20 cellular contexts compared by ENCODE assay signal in genomic region chr13:50697746-50698526, GRCh38.
DNase-seq lines count a peak whose midpoint lies in the region; ATAC-seq and TF ChIP-seq lines count a peak whose summit lies in the region.
"Had no signal": no experiment of that assay in that cellular context is flagged by ENCODE, and none has a peak within 500 bp of the region (broad histone marks: within the 10 kb centered on the region; RNA-seq: fewer than 3 reads in every experiment).

No MANE protein-coding gene starts in this region.

- peaks cover 9% of the 10 kb centered on the region for H3K4me1 ChIP-seq in mesenchymal stem cell (ENCODE audit: control insufficient read depth, insufficient read depth, low read depth, low read length)
- H3K4me1 ChIP-seq: right lobe of liver had no signal

- TF ChIP-seq CTCF in activated B cell treated with CpG ODN at 0.5 μM for 24 hours (IDR thresholded peaks at IDR 0.05): no peak

- peak overlapping the region; percentile 41 for H4K8ac ChIP-seq in mesenchymal stem cell (ENCODE audit: low read length)

- H3K4me3 Mint-ChIP-seq in activated B cell treated with CpG ODN at 0.5 μM for 24 hours: no peak overlapping the region
- H3K4me3 Mint-ChIP-seq: stimulated activated memory B cell treated with anti-CD40 and anti-IgM and Interleukin-4, amounts not matched to agents 10 μg/mL and 1 μg/mL and 100 μg/mL, for 72 hours had no signal

- no peaks in the 10 kb centered on the region for H3K36me3 Mint-ChIP-seq in activated B cell treated with CpG ODN at 0.5 μM for 24 hours (ENCODE audit: low read depth)
- H3K36me3 Mint-ChIP-seq: stimulated activated memory B cell treated with anti-CD40 and anti-IgM and Interleukin-4, amounts not matched to agents 10 μg/mL and 1 μg/mL and 100 μg/mL, for 72 hours had no signal

- 65% methylated on average over 4 of the region's 4 CpGs for WGBS in mesenchymal stem cell

- peak overlapping the region; percentile 79 for H2AK5ac ChIP-seq in mesenchymal stem cell (ENCODE audit: low read length, severe bottlenecking)

- no peak overlapping the region for H3K18ac ChIP-seq in mesenchymal stem cell (ENCODE audit: low read depth in 1 of 2, low read length in 2 of 2)

- H3K23ac ChIP-seq in mesenchymal stem cell (ENCODE audit: low read length in 2 of 2): no peak overlapping the region

- no peaks in the 10 kb centered on the region for H3K4me1 Mint-ChIP-seq in activated B cell treated with CpG ODN at 0.5 μM for 24 hours
- H3K4me1 Mint-ChIP-seq: stimulated activated memory B cell treated with anti-CD40 and anti-IgM and Interleukin-4, amounts not matched to agents 10 μg/mL and 1 μg/mL and 100 μg/mL, for 72 hours had no signal

- H4K91ac ChIP-seq in mesenchymal stem cell (ENCODE audit: low read length): no peak overlapping the region

- peak overlapping the region; percentile 20 for H3K27ac Mint-ChIP-seq in activated B cell treated with CpG ODN at 0.5 μM for 24 hours
- H3K27ac Mint-ChIP-seq: stimulated activated memory B cell treated with anti-CD40 and anti-IgM and Interleukin-4, amounts not matched to agents 10 μg/mL and 1 μg/mL and 100 μg/mL, for 72 hours had no signal

- H3K27me3 ChIP-seq in mesenchymal stem cell (ENCODE audit: control insufficient read depth in 1 of 2, insufficient read depth in 1 of 2, low read length in 2 of 2): no peaks in the 10 kb centered on the region
- H3K27me3 ChIP-seq: adrenal gland, cardiac muscle cell, esophagus squamous epithelium, right lobe of liver had no signal

- no peak overlapping the region for H3K4me3 ChIP-seq in mesenchymal stem cell (ENCODE audit: insufficient read depth in 1 of 2, low read depth in 1 of 2, low read length in 2 of 2)
- H3K4me3 ChIP-seq: adrenal gland, cardiac muscle cell, esophagus squamous epithelium, right lobe of liver, thoracic aorta had no signal

- H2BK120ac ChIP-seq in mesenchymal stem cell (ENCODE audit: low read depth, low read length): no peak overlapping the region

- H3K9ac ChIP-seq in mesenchymal stem cell (ENCODE audit: low read length): no peak overlapping the region
- H3K9ac ChIP-seq: KMS-11 had no signal

- H3K36me3 ChIP-seq in mesenchymal stem cell (ENCODE audit: control insufficient read depth in 1 of 2, insufficient read depth in 2 of 2, low read depth in 1 of 2, low read length in 2 of 2): no peaks in the 10 kb centered on the region
- H3K36me3 ChIP-seq: adrenal gland, cardiac muscle cell, esophagus squamous epithelium, right lobe of liver, thoracic aorta had no signal

- DNase-seq in NCI-H1092 treated with DMSO at 0.1 percent for 48 hours (lab: John Stamatoyannopoulos, UW) (peak; percentile 23), NCI-H1092 (lab: John Stamatoyannopoulos, UW) (no peak), NCI-H187 (lab: John Stamatoyannopoulos, UW) (peak; percentile 26 to 58), activated B cell treated with CpG ODN at 0.5 μM for 24 hours (no peak), mesenchymal stem cell (no peak), left colon (no peak), putamen (ENCODE audit: low spot score) (no peak), NCI-H524 (lab: John Stamatoyannopoulos, UW) (no peak)
- DNase-seq: activated gamma-delta T cell treated with Interleukin-2 at 50 U/mL for 16 hours, activated T-cell treated with anti-CD3 and anti-CD28 coated beads for 4 hours, esophagus squamous epithelium, NCI-H446, right lobe of liver, SHP77 had no signal

- H2AFZ ChIP-seq in mesenchymal stem cell (ENCODE audit: low read depth, low read length): no peak overlapping the region

- H3K9me3 Mint-ChIP-seq in activated B cell treated with CpG ODN at 0.5 μM for 24 hours: peaks cover 5% of the 10 kb centered on the region

- H3K27me3 Mint-ChIP-seq in activated B cell treated with CpG ODN at 0.5 μM for 24 hours: no peaks in the 10 kb centered on the region
- H3K27me3 Mint-ChIP-seq: stimulated activated memory B cell treated with anti-CD40 and anti-IgM and Interleukin-4, amounts not matched to agents 10 μg/mL and 1 μg/mL and 100 μg/mL, for 72 hours had no signal

- no peaks in the 10 kb centered on the region for H3K9me3 ChIP-seq in mesenchymal stem cell (ENCODE audit: control insufficient read depth, low read length)
- H3K9me3 ChIP-seq: adrenal gland, esophagus squamous epithelium, right lobe of liver, thoracic aorta had no signal

- H3K27ac ChIP-seq in mesenchymal stem cell (ENCODE audit: low read length, poor library complexity, severe bottlenecking): no peak overlapping the region
- H3K27ac ChIP-seq: 22Rv1, adrenal gland, cardiac muscle cell, esophagus squamous epithelium, KMS-11, right lobe of liver, thoracic aorta had no signal

- no peak for ATAC-seq in activated B cell treated with CpG ODN at 0.5 μM for 24 hours (ENCODE audit: low read depth)
- ATAC-seq in left colon: no peak
- ATAC-seq: right lobe of liver; stimulated activated memory B cell treated with anti-CD40 and anti-IgM and Interleukin-4, amounts not matched to agents 10 μg/mL and 1 μg/mL and 100 μg/mL, for 72 hours had no signal

- no peak overlapping the region for H3K4me2 ChIP-seq in mesenchymal stem cell (ENCODE audit: low read length, poor library complexity, severe bottlenecking)
- H3K4me2 ChIP-seq: KMS-11 had no signal

- H3K4ac ChIP-seq in mesenchymal stem cell (ENCODE audit: low read depth in 1 of 2, low read length in 2 of 2): no peak overlapping the region

- intact Hi-C loops in activated B cell treated with CpG ODN at 0.5 μM for 24 hours (cut with micrococcal nuclease) (no loop called here), left colon (cut with DNase I, micrococcal nuclease) (no loop called here)

- POLR2A ChIA-PET in activated B cell treated with CpG ODN at 0.5 μM for 24 hours (lab: Charles Lee): no interaction called here

- H3K79me1 ChIP-seq in mesenchymal stem cell (replicated peaks; ENCODE audit: low read length, poor library complexity, severe bottlenecking): no peaks in the 10 kb centered on the region

- H2BK12ac ChIP-seq in mesenchymal stem cell (ENCODE audit: low read length in 2 of 2): no peak overlapping the region

- no peak overlapping the region for H2BK15ac ChIP-seq in mesenchymal stem cell (ENCODE audit: low read depth, poor library complexity, severe bottlenecking)

- CTCF ChIA-PET in activated B cell treated with CpG ODN at 0.5 μM for 24 hours (lab: Charles Lee): no interaction called here

- H2BK5ac ChIP-seq in mesenchymal stem cell (ENCODE audit: low read depth, low read length, poor library complexity, severe bottlenecking): no peak overlapping the region

- H3K14ac ChIP-seq in mesenchymal stem cell (ENCODE audit: low read length in 2 of 2): peak overlapping the region in 1 of 2 experiments; percentile 71

Comparison
In these comparisons a context has a peak if more than half of its experiments do, and no peak if none do; other contexts are left out.
1. DNase-seq: peak in NCI-H1092 treated with DMSO at 0.1 percent for 48 hours (single experiment) and NCI-H187 (2 of 2); none in NCI-H1092 (single experiment), activated B cell treated with CpG ODN at 0.5 μM for 24 hours (single experiment), mesenchymal stem cell (single experiment), left colon (0 of 2), putamen (single experiment) and NCI-H524 (0 of 2).